Comparison of ENCODE assay signal across 1 cellular context in genomic region chr3:141370065-141370533, GRCh38.
TF ChIP-seq lines count a peak whose summit lies in the region.

No MANE protein-coding gene starts in this region.

TF ChIP-seq in GM12878, 131 proteins besides CTCF, POLR2A, EP300 and RAD21 (continued from another document and continues in another):
- TF ChIP-seq, protein P1, sequence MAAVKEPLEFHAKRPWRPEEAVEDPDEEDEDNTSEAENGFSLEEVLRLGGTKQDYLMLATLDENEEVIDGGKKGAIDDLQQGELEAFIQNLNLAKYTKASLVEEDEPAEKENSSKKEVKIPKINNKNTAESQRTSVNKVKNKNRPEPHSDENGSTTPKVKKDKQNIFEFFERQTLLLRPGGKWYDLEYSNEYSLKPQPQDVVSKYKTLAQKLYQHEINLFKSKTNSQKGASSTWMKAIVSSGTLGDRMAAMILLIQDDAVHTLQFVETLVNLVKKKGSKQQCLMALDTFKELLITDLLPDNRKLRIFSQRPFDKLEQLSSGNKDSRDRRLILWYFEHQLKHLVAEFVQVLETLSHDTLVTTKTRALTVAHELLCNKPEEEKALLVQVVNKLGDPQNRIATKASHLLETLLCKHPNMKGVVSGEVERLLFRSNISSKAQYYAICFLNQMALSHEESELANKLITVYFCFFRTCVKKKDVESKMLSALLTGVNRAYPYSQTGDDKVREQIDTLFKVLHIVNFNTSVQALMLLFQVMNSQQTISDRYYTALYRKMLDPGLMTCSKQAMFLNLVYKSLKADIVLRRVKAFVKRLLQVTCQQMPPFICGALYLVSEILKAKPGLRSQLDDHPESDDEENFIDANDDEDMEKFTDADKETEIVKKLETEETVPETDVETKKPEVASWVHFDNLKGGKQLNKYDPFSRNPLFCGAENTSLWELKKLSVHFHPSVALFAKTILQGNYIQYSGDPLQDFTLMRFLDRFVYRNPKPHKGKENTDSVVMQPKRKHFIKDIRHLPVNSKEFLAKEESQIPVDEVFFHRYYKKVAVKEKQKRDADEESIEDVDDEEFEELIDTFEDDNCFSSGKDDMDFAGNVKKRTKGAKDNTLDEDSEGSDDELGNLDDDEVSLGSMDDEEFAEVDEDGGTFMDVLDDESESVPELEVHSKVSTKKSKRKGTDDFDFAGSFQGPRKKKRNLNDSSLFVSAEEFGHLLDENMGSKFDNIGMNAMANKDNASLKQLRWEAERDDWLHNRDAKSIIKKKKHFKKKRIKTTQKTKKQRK (IDR thresholded peaks at IDR 0.05; ENCODE audit: low read depth, low read length) = no peak
- TF ChIP-seq TARDBP (IDR thresholded peaks at IDR 0.05; ENCODE audit: borderline replicate concordance) = peak; percentile 84
- TF ChIP-seq CREM (IDR thresholded peaks at IDR 0.05; ENCODE audit: low read depth) = peak; percentile 76
- TF ChIP-seq POLR2AphosphoS5 (IDR thresholded peaks at IDR 0.05; ENCODE audit: low read length) = no peak
- TF ChIP-seq FOXK2 (IDR thresholded peaks at IDR 0.05) = no peak
- peak; percentile 35 for TF ChIP-seq FOS (IDR thresholded peaks at IDR 0.05; ENCODE audit: borderline replicate concordance, extremely low read depth, insufficient read length)
- no peak for TF ChIP-seq JUNB (IDR thresholded peaks at IDR 0.05)
- TF ChIP-seq ZBTB40 (IDR thresholded peaks at IDR 0.05; ENCODE audit: borderline replicate concordance) = no peak
- no peak for TF ChIP-seq RCOR1 (conservative IDR thresholded peaks at IDR 0.05; ENCODE audit: low read depth, low read length)
- no peak for TF ChIP-seq GABPA (IDR thresholded peaks at IDR 0.05; ENCODE audit: low read depth)
- no peak for TF ChIP-seq WRNIP1 (IDR thresholded peaks at IDR 0.05; ENCODE audit: borderline replicate concordance, low read depth, low read length)
- no peak for TF ChIP-seq MTA3 (IDR thresholded peaks at IDR 0.05; ENCODE audit: borderline replicate concordance, low read length)
- no peak for TF ChIP-seq EED (IDR thresholded peaks at IDR 0.05; ENCODE audit: low read depth)
- peak; percentile 93 for TF ChIP-seq ESRRA (IDR thresholded peaks at IDR 0.05; ENCODE audit: low read length)
- TF ChIP-seq NR2C2 (IDR thresholded peaks at IDR 0.05; ENCODE audit: borderline replicate concordance, control insufficient read depth, insufficient read length, low read depth) = no peak
- no peak for TF ChIP-seq ATF7 (IDR thresholded peaks at IDR 0.05; ENCODE audit: low read depth)
- no peak for TF ChIP-seq HSF1 (IDR thresholded peaks at IDR 0.05; ENCODE audit: low read depth, low read length)
- TF ChIP-seq, protein P2, sequence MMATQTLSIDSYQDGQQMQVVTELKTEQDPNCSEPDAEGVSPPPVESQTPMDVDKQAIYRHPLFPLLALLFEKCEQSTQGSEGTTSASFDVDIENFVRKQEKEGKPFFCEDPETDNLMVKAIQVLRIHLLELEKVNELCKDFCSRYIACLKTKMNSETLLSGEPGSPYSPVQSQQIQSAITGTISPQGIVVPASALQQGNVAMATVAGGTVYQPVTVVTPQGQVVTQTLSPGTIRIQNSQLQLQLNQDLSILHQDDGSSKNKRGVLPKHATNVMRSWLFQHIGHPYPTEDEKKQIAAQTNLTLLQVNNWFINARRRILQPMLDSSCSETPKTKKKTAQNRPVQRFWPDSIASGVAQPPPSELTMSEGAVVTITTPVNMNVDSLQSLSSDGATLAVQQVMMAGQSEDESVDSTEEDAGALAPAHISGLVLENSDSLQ (IDR thresholded peaks at IDR 0.05) = peak; percentile 57
- TF ChIP-seq, protein P3, sequence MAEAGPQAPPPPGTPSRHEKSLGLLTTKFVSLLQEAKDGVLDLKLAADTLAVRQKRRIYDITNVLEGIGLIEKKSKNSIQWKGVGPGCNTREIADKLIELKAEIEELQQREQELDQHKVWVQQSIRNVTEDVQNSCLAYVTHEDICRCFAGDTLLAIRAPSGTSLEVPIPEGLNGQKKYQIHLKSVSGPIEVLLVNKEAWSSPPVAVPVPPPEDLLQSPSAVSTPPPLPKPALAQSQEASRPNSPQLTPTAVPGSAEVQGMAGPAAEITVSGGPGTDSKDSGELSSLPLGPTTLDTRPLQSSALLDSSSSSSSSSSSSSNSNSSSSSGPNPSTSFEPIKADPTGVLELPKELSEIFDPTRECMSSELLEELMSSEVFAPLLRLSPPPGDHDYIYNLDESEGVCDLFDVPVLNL (IDR thresholded peaks at IDR 0.05; ENCODE audit: low read depth, low read length) = no peak
- no peak for TF ChIP-seq TCF12 (IDR thresholded peaks at IDR 0.05; ENCODE audit: low read depth, low read length)
- TF ChIP-seq TCF3 (IDR thresholded peaks at IDR 0.05; ENCODE audit: borderline replicate concordance, insufficient read depth, low read depth, low read length) = no peak
- peak; percentile 47; the same call in 1 of the 2 replicates for TF ChIP-seq SMAD5 (IDR thresholded peaks at IDR 0.05; ENCODE audit: low read depth)
- no peak for TF ChIP-seq KAT2A (conservative IDR thresholded peaks at IDR 0.05; ENCODE audit: control insufficient read depth, low read depth, low read length)
- no peak for TF ChIP-seq PAX5 (IDR thresholded peaks at IDR 0.05; ENCODE audit: borderline replicate concordance, low read depth, low read length)
- peak; percentile 76 for TF ChIP-seq RB1 (IDR thresholded peaks at IDR 0.05; ENCODE audit: borderline replicate concordance)
- no peak for TF ChIP-seq MYB (IDR thresholded peaks at IDR 0.05; ENCODE audit: borderline replicate concordance, low read depth, low read length)
- TF ChIP-seq HCFC1 (IDR thresholded peaks at IDR 0.05; ENCODE audit: low read length) = peak; percentile 92
- TF ChIP-seq TBL1XR1 (IDR thresholded peaks at IDR 0.05; ENCODE audit: low read depth, low read length) = no peak
- no peak for TF ChIP-seq SUZ12 (IDR thresholded peaks at IDR 0.05; ENCODE audit: unreplicated experiment)
- TF ChIP-seq SMAD1 (IDR thresholded peaks at IDR 0.05; ENCODE audit: low read depth, partially characterized antibody) = no peak
- TF ChIP-seq, protein P4, sequence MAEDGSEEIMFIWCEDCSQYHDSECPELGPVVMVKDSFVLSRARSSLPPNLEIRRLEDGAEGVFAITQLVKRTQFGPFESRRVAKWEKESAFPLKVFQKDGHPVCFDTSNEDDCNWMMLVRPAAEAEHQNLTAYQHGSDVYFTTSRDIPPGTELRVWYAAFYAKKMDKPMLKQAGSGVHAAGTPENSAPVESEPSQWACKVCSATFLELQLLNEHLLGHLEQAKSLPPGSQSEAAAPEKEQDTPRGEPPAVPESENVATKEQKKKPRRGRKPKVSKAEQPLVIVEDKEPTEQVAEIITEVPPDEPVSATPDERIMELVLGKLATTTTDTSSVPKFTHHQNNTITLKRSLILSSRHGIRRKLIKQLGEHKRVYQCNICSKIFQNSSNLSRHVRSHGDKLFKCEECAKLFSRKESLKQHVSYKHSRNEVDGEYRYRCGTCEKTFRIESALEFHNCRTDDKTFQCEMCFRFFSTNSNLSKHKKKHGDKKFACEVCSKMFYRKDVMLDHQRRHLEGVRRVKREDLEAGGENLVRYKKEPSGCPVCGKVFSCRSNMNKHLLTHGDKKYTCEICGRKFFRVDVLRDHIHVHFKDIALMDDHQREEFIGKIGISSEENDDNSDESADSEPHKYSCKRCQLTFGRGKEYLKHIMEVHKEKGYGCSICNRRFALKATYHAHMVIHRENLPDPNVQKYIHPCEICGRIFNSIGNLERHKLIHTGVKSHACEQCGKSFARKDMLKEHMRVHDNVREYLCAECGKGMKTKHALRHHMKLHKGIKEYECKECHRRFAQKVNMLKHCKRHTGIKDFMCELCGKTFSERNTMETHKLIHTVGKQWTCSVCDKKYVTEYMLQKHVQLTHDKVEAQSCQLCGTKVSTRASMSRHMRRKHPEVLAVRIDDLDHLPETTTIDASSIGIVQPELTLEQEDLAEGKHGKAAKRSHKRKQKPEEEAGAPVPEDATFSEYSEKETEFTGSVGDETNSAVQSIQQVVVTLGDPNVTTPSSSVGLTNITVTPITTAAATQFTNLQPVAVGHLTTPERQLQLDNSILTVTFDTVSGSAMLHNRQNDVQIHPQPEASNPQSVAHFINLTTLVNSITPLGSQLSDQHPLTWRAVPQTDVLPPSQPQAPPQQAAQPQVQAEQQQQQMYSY (CRISPR knock-in tag; IDR thresholded peaks at IDR 0.05) = no peak
- TF ChIP-seq BCL11A (IDR thresholded peaks at IDR 0.05; ENCODE audit: low read depth, low read length) = no peak
- TF ChIP-seq CHD1 (IDR thresholded peaks at IDR 0.05; ENCODE audit: low read depth, low read length) = no peak
- no peak for TF ChIP-seq ZBED1 (IDR thresholded peaks at IDR 0.05; ENCODE audit: borderline replicate concordance)
- TF ChIP-seq GATAD2B (conservative IDR thresholded peaks at IDR 0.05; ENCODE audit: low read depth) = no peak
- no peak for TF ChIP-seq CUX1 (IDR thresholded peaks at IDR 0.05; ENCODE audit: insufficient replicate concordance, low read depth, low read length)
- TF ChIP-seq, protein P5, sequence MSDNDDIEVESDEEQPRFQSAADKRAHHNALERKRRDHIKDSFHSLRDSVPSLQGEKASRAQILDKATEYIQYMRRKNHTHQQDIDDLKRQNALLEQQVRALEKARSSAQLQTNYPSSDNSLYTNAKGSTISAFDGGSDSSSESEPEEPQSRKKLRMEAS (IDR thresholded peaks at IDR 0.05; ENCODE audit: low read depth, low read length) = peak; percentile 84; the same call in 1 of the 2 replicates
- TF ChIP-seq USF2 (IDR thresholded peaks at IDR 0.05; ENCODE audit: borderline replicate concordance, low read depth, low read length) = peak; percentile 97
- TF ChIP-seq JUND (IDR thresholded peaks at IDR 0.05; ENCODE audit: low read depth, low read length) = no peak
